17 cellular contexts compared by ENCODE assay signal in the genomic region with DNA sequence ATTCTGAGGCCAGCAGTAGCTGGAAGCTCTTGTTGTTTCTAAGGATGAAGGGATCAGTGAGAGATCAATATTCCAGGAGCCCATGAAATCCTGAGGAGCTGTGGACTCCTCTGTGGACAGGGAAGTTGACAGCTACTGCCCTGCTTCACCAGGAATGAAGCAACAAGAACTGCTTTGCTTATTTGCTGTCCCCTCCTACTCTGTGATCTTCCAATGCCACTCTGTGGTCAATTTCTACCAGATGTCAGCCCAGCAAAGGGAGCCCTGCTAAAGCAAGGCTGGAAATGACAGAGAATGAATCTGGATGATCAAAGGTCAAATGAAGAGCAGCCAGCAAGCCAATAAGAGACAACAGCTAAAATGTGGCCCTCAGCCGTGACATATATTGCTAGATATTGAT.
DNase-seq lines count a peak whose midpoint lies in the region; ATAC-seq and TF ChIP-seq lines count a peak whose summit lies in the region.
"Had no signal": no experiment of that assay in that cellular context is flagged by ENCODE, and none has a peak within 500 bp of the region (broad histone marks: within the 10 kb centered on the region; RNA-seq: fewer than 3 reads in every experiment).

No MANE protein-coding gene starts in this region.

- no peak overlapping the region for H3K27ac ChIP-seq in neural progenitor cell
- H3K27ac ChIP-seq: 22Rv1 had no signal

- H3K9ac ChIP-seq in neural progenitor cell = no peak overlapping the region

- H3K4me2 ChIP-seq in neural progenitor cell = no peak overlapping the region

- CTCF ChIA-PET in activated CD8-positive, alpha-beta T cell treated with anti-CD3 and anti-CD28 coated beads, Interleukin-2, amount 10 ng/mL, durations not matched to agents 7 days and 5 days (lab: Charles Lee) = no interaction called here

- peak; percentile 14 for TF ChIP-seq CTCF in neural progenitor cell (IDR thresholded peaks at IDR 0.05)

- H3K27me3 Mint-ChIP-seq in neural progenitor cell (ENCODE audit: insufficient read depth, low read depth) = peaks cover 2% of the 10 kb centered on the region
- no peaks in the 10 kb centered on the region for H3K27me3 Mint-ChIP-seq in activated CD8-positive, alpha-beta T cell treated with anti-CD3 and anti-CD28 coated beads, Interleukin-2, amount 10 ng/mL, durations not matched to agents 7 days and 5 days (ENCODE audit: low read depth)

- H3K9me3 Mint-ChIP-seq in neural progenitor cell = no peaks in the 10 kb centered on the region
- H3K9me3 Mint-ChIP-seq in activated CD8-positive, alpha-beta T cell treated with anti-CD3 and anti-CD28 coated beads, Interleukin-2, amount 10 ng/mL, durations not matched to agents 7 days and 5 days (ENCODE audit: insufficient read depth) = peaks cover 11% of the 10 kb centered on the region

- no peak overlapping the region for H3K4me3 Mint-ChIP-seq in neural progenitor cell
- H3K4me3 Mint-ChIP-seq in activated CD8-positive, alpha-beta T cell treated with anti-CD3 and anti-CD28 coated beads, Interleukin-2, amount 10 ng/mL, durations not matched to agents 7 days and 5 days = no peak overlapping the region

- H2AFZ ChIP-seq in neural progenitor cell (replicated peaks) = no peak overlapping the region

- no peaks in the 10 kb centered on the region for H3K79me2 ChIP-seq in neural progenitor cell (ENCODE audit: low read depth)

- H3K4me1 ChIP-seq in neural progenitor cell = no peaks in the 10 kb centered on the region
- H3K4me1 ChIP-seq: Caco-2 had no signal

- H3K27ac Mint-ChIP-seq in neural progenitor cell = no peak overlapping the region
- H3K27ac Mint-ChIP-seq in activated CD8-positive, alpha-beta T cell treated with anti-CD3 and anti-CD28 coated beads, Interleukin-2, amount 10 ng/mL, durations not matched to agents 7 days and 5 days = no peak overlapping the region

- peaks cover 16% of the 10 kb centered on the region for H3K4me1 Mint-ChIP-seq in neural progenitor cell
- no peaks in the 10 kb centered on the region for H3K4me1 Mint-ChIP-seq in activated CD8-positive, alpha-beta T cell treated with anti-CD3 and anti-CD28 coated beads, Interleukin-2, amount 10 ng/mL, durations not matched to agents 7 days and 5 days (ENCODE audit: low read depth)

- no peaks in the 10 kb centered on the region for H3K9me3 ChIP-seq in neural progenitor cell (ENCODE audit: low read depth)
- H3K9me3 ChIP-seq: Caco-2 had no signal

- no peak for ATAC-seq in HG03135 (IDR thresholded peaks at IDR 0.05; ENCODE audit: unreplicated experiment)
- ATAC-seq in activated CD8-positive, alpha-beta T cell treated with anti-CD3 and anti-CD28 coated beads, Interleukin-2, amount 10 ng/mL, durations not matched to agents 7 days and 5 days = no peak

- no peaks in the 10 kb centered on the region for H3K36me3 Mint-ChIP-seq in neural progenitor cell
- no peaks in the 10 kb centered on the region for H3K36me3 Mint-ChIP-seq in activated CD8-positive, alpha-beta T cell treated with anti-CD3 and anti-CD28 coated beads, Interleukin-2, amount 10 ng/mL, durations not matched to agents 7 days and 5 days (ENCODE audit: low read depth)

- H3K4me3 ChIP-seq in neural progenitor cell = no peak overlapping the region

- no peaks in the 10 kb centered on the region for H3K36me3 ChIP-seq in neural progenitor cell

- H3F3A ChIP-seq in neural progenitor cell (ENCODE audit: low read depth) = no peaks in the 10 kb centered on the region

- DNase-seq in DMS53 (lab: John Stamatoyannopoulos, UW) (peak; percentile 25), DMS53 treated with DMSO at 0.1 percent for 48 hours (lab: John Stamatoyannopoulos, UW; ENCODE audit: unreplicated experiment) (no peak), SK-N-DZ (ENCODE audit: low spot score) (peak; percentile 54), globus pallidus (ENCODE audit: low spot score) (peak; percentile 13), neural progenitor cell (ENCODE audit: low spot score) (peak; percentile 10), LoVo (ENCODE audit: low spot score) (no peak)
- DNase-seq in activated CD8-positive, alpha-beta T cell treated with anti-CD3 and anti-CD28 coated beads, Interleukin-2, amount 10 ng/mL, durations not matched to agents 7 days and 5 days = no peak
- DNase-seq: AML-193, Caco-2, DMS153, EL, GOT3, NCI-H1105 treated with DMSO at 0.1 percent for 48 hours, NCI-H1930, SHP77 had no signal

- POLR2A ChIA-PET in activated CD8-positive, alpha-beta T cell treated with anti-CD3 and anti-CD28 coated beads, Interleukin-2, amount 10 ng/mL, durations not matched to agents 7 days and 5 days (lab: Charles Lee) = no interaction called here

- H3K27me3 ChIP-seq in neural progenitor cell = no peaks in the 10 kb centered on the region

- H4K20me1 ChIP-seq in neural progenitor cell (ENCODE audit: low read depth) = no peaks in the 10 kb centered on the region

Comparison
In these comparisons a context has a peak if more than half of its experiments do, and no peak if none do; other contexts are left out.
1. DNase-seq: peak in DMS53 (single experiment), SK-N-DZ (single experiment), globus pallidus (single experiment) and neural progenitor cell (single experiment); none in DMS53 treated with DMSO at 0.1 percent for 48 hours (single experiment), activated CD8-positive, alpha-beta T cell treated with anti-CD3 and anti-CD28 coated beads, Interleukin-2, amount 10 ng/mL, durations not matched to agents 7 days and 5 days (single experiment) and LoVo (single experiment).